Comparison of ENCODE assay signal across 26 cellular contexts in genomic region chr7:111147708-111148107, GRCh38.
"Had no signal": no experiment of that assay in that cellular context is flagged by ENCODE, and none has a peak within 500 bp of the region (broad histone marks: within the 10 kb centered on the region; RNA-seq: fewer than 3 reads in every experiment).

No MANE protein-coding gene starts in this region.

- H3K27me3 ChIP-seq: body of pancreas, esophagus squamous epithelium, gastroesophageal sphincter, heart right ventricle, hepatocyte had no signal

- H3K27ac ChIP-seq: body of pancreas, epithelial cell of prostate, esophagus squamous epithelium, gastroesophageal sphincter, heart right ventricle, hepatocyte, WERI-Rb-1 had no signal

- H3K4me2 ChIP-seq: hepatocyte had no signal

- H3K4me1 ChIP-seq: body of pancreas, esophagus squamous epithelium had no signal

- H3K36me3 ChIP-seq: esophagus squamous epithelium, gastroesophageal sphincter, heart right ventricle, WERI-Rb-1 had no signal

- H2AFZ ChIP-seq: hepatocyte had no signal

- H3K79me2 ChIP-seq: hepatocyte had no signal

- H3K9me3 ChIP-seq: body of pancreas, esophagus squamous epithelium, gastroesophageal sphincter, heart right ventricle had no signal

- ATAC-seq: activated CD4-positive, CD25-positive, alpha-beta regulatory T cell treated with anti-CD3 and anti-CD28 coated beads, Interleukin-2, amount 50 U/mL, for 24 hours; activated CD8-positive, alpha-beta T cell treated with anti-CD3 and anti-CD28 coated beads for 36 hours; activated T-cell treated with anti-CD3 and anti-CD28 coated beads, Interleukin-2, amount 50 U/mL, for 4 hours; activated T-helper 17 cell treated with anti-CD3 and anti-CD28 coated beads, Interleukin-2, amount 50 U/mL, for 72 hours; body of pancreas; gastroesophageal sphincter; heart right ventricle had no signal

- DNase-seq: activated B cell treated with CpG ODN at 0.5 μM for 24 hours; activated CD4-positive, alpha-beta T cell treated with anti-CD3 and anti-CD28 coated beads for 48 hours; activated CD4-positive, alpha-beta T cell treated with anti-CD3 and anti-CD28 coated beads, Interleukin-2, amount 50 U/mL, for 1 hour; activated CD4-positive, alpha-beta T cell treated with anti-CD3 and anti-CD28 coated beads, Interleukin-2, amount 50 U/mL, for 48 hours; activated CD8-positive, alpha-beta memory T cell treated with anti-CD3 and anti-CD28 coated beads for 24 hours; activated CD8-positive, alpha-beta T cell treated with anti-CD3 and anti-CD28 coated beads for 36 hours; activated effector memory CD4-positive, alpha-beta T cell treated with Interleukin-2 at 50 U/mL for 16 hours; activated gamma-delta T cell treated with Interleukin-2 at 50 U/mL for 16 hours; activated naive CD4-positive, alpha-beta T cell treated with anti-CD3 and anti-CD28 coated beads, Interleukin-2, amount 50 U/mL, for 16 hours; activated naive CD4-positive, alpha-beta T cell treated with Interleukin-2 at 50 U/mL for 16 hours; activated T-cell treated with anti-CD3 and anti-CD28 coated beads, Interleukin-2, amount 50 U/mL, for 4 hours; amniotic stem cell; anterior cingulate cortex; body of pancreas; caudate nucleus; effector CD8-positive, alpha-beta T cell; esophagus squamous epithelium; foreskin melanocyte; heart right ventricle; T1000; WERI-Rb-1 had no signal

- H3K4me3 ChIP-seq: body of pancreas, esophagus squamous epithelium, gastroesophageal sphincter, heart right ventricle, hepatocyte had no signal
